ENCODE assay signal across 8 cellular contexts in genomic region chr5:132813599-132814440, GRCh38. TPM values are rescaled to one million over a fixed set of nuclear protein-coding genes. Genes with fewer than 3 reads are reported as not detected.
DNase-seq lines count a peak whose midpoint lies in the region; ATAC-seq and TF ChIP-seq lines count a peak whose summit lies in the region.

No MANE protein-coding gene starts in this region.

- DNase-seq in NCI-H2029 (lab: John Stamatoyannopoulos, UW) (peak; percentile 9), NCI-H2029 treated with DMSO at 0.1 percent for 48 hours (lab: John Stamatoyannopoulos, UW) (no peak), SK-N-SH (peak; percentile 86), endodermal cell (peak; percentile 83), NCI-H128 (lab: John Stamatoyannopoulos, UW; ENCODE audit: unreplicated experiment) (no peak), HFFc6 (no peak)
- DNase-seq in naive thymus-derived CD4-positive, alpha-beta T cell, result peak in 5 of 9 donors; percentile 28 to 49 (median 43)

- H3K27me3 ChIP-seq in SK-N-SH (ENCODE audit: insufficient read depth) (no peaks in the 10 kb centered on the region), endodermal cell (ENCODE audit: control insufficient read depth, insufficient read depth, low read length, poor library complexity, severe bottlenecking) (peaks cover 74% of the 10 kb centered on the region)
- peaks cover 4 to 12% of the 10 kb centered on the region in 2 donors for H3K27me3 ChIP-seq in naive thymus-derived CD4-positive, alpha-beta T cell (ENCODE audit: control insufficient read depth in 2 of 2, insufficient read depth in 2 of 2, low read length in 2 of 2)

- peaks cover 0 to 2% of the 10 kb centered on the region in 2 experiments; a peak in 2 of 4 replicates for H3K4me1 ChIP-seq in SK-N-SH (ENCODE audit: control insufficient read depth in 1 of 2, insufficient read depth in 2 of 2, low read depth in 1 of 2, low read length in 1 of 2)
- no peaks in the 10 kb centered on the region for H3K4me1 ChIP-seq in endodermal cell (ENCODE audit: control insufficient read depth, insufficient read depth, low read length)
- H3K4me1 ChIP-seq in naive thymus-derived CD4-positive, alpha-beta T cell (ENCODE audit: control insufficient read depth in 2 of 2, insufficient read depth in 2 of 2, low read length in 2 of 2), result no peaks in the 10 kb centered on the region

- no peaks in the 10 kb centered on the region for H3K36me3 ChIP-seq in SK-N-SH (replicated peaks in 1 of 2; ENCODE audit: control insufficient read depth in 1 of 2, insufficient read depth in 2 of 2, low read length in 1 of 2)
- no peaks in the 10 kb centered on the region for H3K36me3 ChIP-seq in endodermal cell (ENCODE audit: control insufficient read depth, insufficient read depth, low read length)
- no peaks in the 10 kb centered on the region for H3K36me3 ChIP-seq in naive thymus-derived CD4-positive, alpha-beta T cell (ENCODE audit: control insufficient read depth in 2 of 3, insufficient read depth in 3 of 3, low read length in 3 of 3)

- H4K20me1 ChIP-seq in SK-N-SH (ENCODE audit: insufficient read depth), result no peaks in the 10 kb centered on the region

- 0 out of 2 replicates have a peak overlapping the region, but pooled peaks have one; percentile 59 for H2AFZ ChIP-seq in SK-N-SH (ENCODE audit: low read depth)

- POLR2A ChIA-PET in SK-N-SH (lab: Yijun Ruan, JAX), result no interaction called here
- POLR2A ChIA-PET in naive thymus-derived CD4-positive, alpha-beta T cell (lab: Charles Lee), result interaction anchor here (1.0 to 1.4 kb wide), 3 partner anchors 11 to 257 kb away, joined by 3 to 6 read pairs (median 3); partner anchors contain the start of gene RAD50

- CTCF ChIA-PET in SK-N-SH (lab: Yijun Ruan, JAX), result interaction anchor here (0.6 to 3.0 kb wide), 11 partner anchors 11 to 427 kb away, joined by 3 to 28 read pairs (median 4); partner anchors contain the start of gene SHROOM1
- CTCF ChIA-PET in naive thymus-derived CD4-positive, alpha-beta T cell (lab: Charles Lee), result interaction anchor here (0.8 kb wide), 1 partner anchor 110 kb away, joined by 4 read pairs; no protein-coding TSS in a partner anchor

- no peaks in the 10 kb centered on the region for H3K36me3 Mint-ChIP-seq in endodermal cell (ENCODE audit: low read depth)
- peaks cover 0 to 4% (median 0%) of the 10 kb centered on the region in 5 donors for H3K36me3 Mint-ChIP-seq in naive thymus-derived CD4-positive, alpha-beta T cell
- no peaks in the 10 kb centered on the region for H3K36me3 Mint-ChIP-seq in HFFc6 (ENCODE audit: low read depth)

- H3K27me3 Mint-ChIP-seq in endodermal cell (ENCODE audit: insufficient read depth) (peaks cover 81% of the 10 kb centered on the region), HFFc6 (ENCODE audit: insufficient read depth) (peaks cover 31% of the 10 kb centered on the region)
- H3K27me3 Mint-ChIP-seq in naive thymus-derived CD4-positive, alpha-beta T cell, result peaks cover 41 to 63% (median 42%) of the 10 kb centered on the region in 5 donors

- no peak for TF ChIP-seq CTCF in SK-N-SH (IDR thresholded peaks at IDR 0.05)
- peak; percentile 20 for TF ChIP-seq CTCF in endodermal cell (conservative IDR thresholded peaks at IDR 0.05)
- no peak for TF ChIP-seq CTCF in HFFc6 (IDR thresholded peaks at IDR 0.05)

- H3K9me3 ChIP-seq in SK-N-SH (no peaks in the 10 kb centered on the region), endodermal cell (ENCODE audit: control insufficient read depth, low read length) (no peaks in the 10 kb centered on the region)
- H3K9me3 ChIP-seq in naive thymus-derived CD4-positive, alpha-beta T cell (ENCODE audit: control insufficient read depth in 2 of 3, low read length in 3 of 3), result no peaks in the 10 kb centered on the region

- peaks cover 20% of the 10 kb centered on the region for H3F3A ChIP-seq in SK-N-SH (replicated peaks; ENCODE audit: insufficient read depth)

- intact Hi-C loops in naive thymus-derived CD4-positive, alpha-beta T cell (cut with micrococcal nuclease), result loop anchor here (1.0 to 10.0 kb wide), 3 partner anchors 16 to 539 kb away; partner anchors contain the start of genes SEPTIN8 (in 1 of the 2) and SHROOM1 (in 1 of the 2)

- H3K9me3 Mint-ChIP-seq in endodermal cell (peaks cover 5% of the 10 kb centered on the region), HFFc6 (no peaks in the 10 kb centered on the region)
- H3K9me3 Mint-ChIP-seq in naive thymus-derived CD4-positive, alpha-beta T cell, result peaks cover 0 to 3% (median 0%) of the 10 kb centered on the region in 11 donors

- 56% methylated on average over 11 of the region's 99 CpGs for WGBS in SK-N-SH (ENCODE audit: low lambda C conversion rate)
- WGBS in endodermal cell (ENCODE audit: insufficient coverage in 1 of 2, insufficient read length in 1 of 2), 2 experiments, result 5 to 6% methylated on average over 30 to 99 of the region's 99 CpGs

- no peaks in the 10 kb centered on the region for H3K79me2 ChIP-seq in SK-N-SH (ENCODE audit: insufficient read depth)

- peak overlapping the region; percentile 69; the same call in 1 of the 2 replicates for H3K4me2 ChIP-seq in SK-N-SH

- H3K27ac Mint-ChIP-seq in endodermal cell (no peak overlapping the region), HFFc6 (no peak overlapping the region)
- no peak overlapping the region for H3K27ac Mint-ChIP-seq in naive thymus-derived CD4-positive, alpha-beta T cell

- H3K4me1 Mint-ChIP-seq in endodermal cell (no peaks in the 10 kb centered on the region), HFFc6 (ENCODE audit: low read depth) (peaks cover 16% of the 10 kb centered on the region)
- peaks cover 10 to 14% (median 11%) of the 10 kb centered on the region in 7 donors for H3K4me1 Mint-ChIP-seq in naive thymus-derived CD4-positive, alpha-beta T cell

- no peak overlapping the region for H3K9ac ChIP-seq in SK-N-SH
- no peak overlapping the region for H3K9ac ChIP-seq in endodermal cell (ENCODE audit: extremely low read depth, low read length, poor library complexity, severe bottlenecking)

- H3K4me3 ChIP-seq in SK-N-SH (ENCODE audit: low read depth in 2 of 2, low read length in 1 of 2), result peak overlapping the region; percentile 59 to 61; a peak in 3 of 4 replicates
- no peak overlapping the region for H3K4me3 ChIP-seq in endodermal cell (ENCODE audit: low read length)
- H3K4me3 ChIP-seq in naive thymus-derived CD4-positive, alpha-beta T cell (ENCODE audit: low read length), result no peak overlapping the region

- H3K4me3 Mint-ChIP-seq in endodermal cell, result no peak overlapping the region
- peak overlapping the region in 3 of 10 donors; percentile 41 to 83 (median 61) for H3K4me3 Mint-ChIP-seq in naive thymus-derived CD4-positive, alpha-beta T cell
- no peak overlapping the region for H3K4me3 Mint-ChIP-seq in HFFc6

- TF ChIP-seq EP300 in SK-N-SH (IDR thresholded peaks at IDR 0.05; ENCODE audit: borderline replicate concordance in 1 of 2, low read depth in 1 of 2, low read length in 1 of 2), result no peak

- H3K27ac ChIP-seq in SK-N-SH (ENCODE audit: low read depth in 2 of 2, low read length in 1 of 2), result no peak overlapping the region
- no peak overlapping the region for H3K27ac ChIP-seq in endodermal cell (ENCODE audit: low read depth, low read length)
- no peak overlapping the region for H3K27ac ChIP-seq in naive thymus-derived CD4-positive, alpha-beta T cell (ENCODE audit: low read depth, low read length)

- H3K9me2 ChIP-seq in SK-N-SH, result no peaks in the 10 kb centered on the region

- no peak for TF ChIP-seq RAD21 in SK-N-SH (IDR thresholded peaks at IDR 0.05; ENCODE audit: low read length)

- peak; percentile 63 for ATAC-seq in naive thymus-derived CD4-positive, alpha-beta T cell
- no peak for ATAC-seq in GM21619 (IDR thresholded peaks at IDR 0.05; ENCODE audit: unreplicated experiment)

RNA-seq across cellular contexts. Expression of gene SOWAHA, which starts 0.7 kb away (rescaled TPM):
- 0.23 and 0.30 TPM in 2 replicates for polyA plus RNA-seq in SK-N-SH (2012; rRNA removed)
- polyA plus RNA-seq in SK-N-SH (2012; cell fraction: cytosol; rRNA removed), result 0.22 and 0.25 TPM in 2 replicates
- 0.11 and 0.14 TPM in 2 replicates for polyA plus RNA-seq in SK-N-SH (2012; cell fraction: nucleus; rRNA removed)
- under 1 TPM in 1 of 2 donors, not detected in 1; 0.13 TPM for total RNA-seq in endodermal cell
- not detected for polyA plus RNA-seq in endodermal cell (2013, experiment 1 of 2)
- not detected for polyA plus RNA-seq in endodermal cell (2013, experiment 2 of 2)
- under 1 TPM in 1 of 5 experiments, not detected in 4; 0.15 TPM for total RNA-seq in naive thymus-derived CD4-positive, alpha-beta T cell
- not detected for polyA plus RNA-seq in naive thymus-derived CD4-positive, alpha-beta T cell
- not detected for total RNA-seq in HFFc6 (2021; fragmentation: NEBNext Ultra II Directional; extraction: Animal tissue kit (Norgen Biotek cat#: 25700))

RNA-seq across cellular contexts. Expression of gene SHROOM1, which starts 16.6 kb away (rescaled TPM):
- polyA plus RNA-seq in SK-N-SH (2012; rRNA removed), result 3.8 and 4.8 TPM in 2 replicates
- polyA plus RNA-seq in SK-N-SH (2012; cell fraction: cytosol; rRNA removed), result 1.5 and 2.9 TPM in 2 replicates
- 11.3 and 13.4 TPM in 2 replicates for polyA plus RNA-seq in SK-N-SH (2012; cell fraction: nucleus; rRNA removed)
- total RNA-seq in endodermal cell, result 10 to 100 TPM in 1 of 2 donors, 1 to 10 TPM in 1; 6.6 to 14.4 TPM
- 2.1 TPM for polyA plus RNA-seq in endodermal cell (2013, experiment 1 of 2)
- 0.91 TPM for polyA plus RNA-seq in endodermal cell (2013, experiment 2 of 2)
- 1 to 10 TPM in 3 of 5 experiments, under 1 TPM in 1, not detected in 1; 0.11 to 8.9 (median 3.7) TPM for total RNA-seq in naive thymus-derived CD4-positive, alpha-beta T cell
- not detected for polyA plus RNA-seq in naive thymus-derived CD4-positive, alpha-beta T cell
- 10 to 100 TPM in 1 of 6 experiments, 1 to 10 TPM in 5; 7.8 to 12.2 (median 8.6) TPM for total RNA-seq in HFFc6 (2021; fragmentation: NEBNext Ultra II Directional; extraction: Animal tissue kit (Norgen Biotek cat#: 25700))

RNA-seq across cellular contexts. Expression of gene SEPTIN8, which starts 36.8 kb away (rescaled TPM):
- polyA plus RNA-seq in SK-N-SH (2012; rRNA removed), result 54.9 and 57.6 TPM in 2 replicates
- polyA plus RNA-seq in SK-N-SH (2012; cell fraction: cytosol; rRNA removed), result 39.8 and 45.4 TPM in 2 replicates
- 106 and 142 TPM in 2 replicates for polyA plus RNA-seq in SK-N-SH (2012; cell fraction: nucleus; rRNA removed)
- 10 to 100 TPM; 49.0 to 56.7 TPM for total RNA-seq in endodermal cell
- polyA plus RNA-seq in endodermal cell (2013, experiment 1 of 2), result 44.7 TPM
- 40.8 TPM for polyA plus RNA-seq in endodermal cell (2013, experiment 2 of 2)
- 10 to 100 TPM in 1 of 5 experiments, 1 to 10 TPM in 4; 2.7 to 42.1 (median 5.2) TPM for total RNA-seq in naive thymus-derived CD4-positive, alpha-beta T cell
- polyA plus RNA-seq in naive thymus-derived CD4-positive, alpha-beta T cell, result under 1 TPM; 0.64 to 0.84 TPM
- 10 to 100 TPM; 53.9 to 67.1 (median 59.2) TPM for total RNA-seq in HFFc6 (2021; fragmentation: NEBNext Ultra II Directional; extraction: Animal tissue kit (Norgen Biotek cat#: 25700))

RNA-seq across cellular contexts. Expression of gene GDF9, which starts 52.4 kb away (rescaled TPM):
- 0.82 and 1.2 TPM in 2 replicates for polyA plus RNA-seq in SK-N-SH (2012; rRNA removed)
- polyA plus RNA-seq in SK-N-SH (2012; cell fraction: cytosol; rRNA removed), result 0.53 and 0.59 TPM in 2 replicates
- polyA plus RNA-seq in SK-N-SH (2012; cell fraction: nucleus; rRNA removed), result 1.2 and 1.8 TPM in 2 replicates
- total RNA-seq in endodermal cell, result under 1 TPM; 0.26 to 0.33 TPM
- polyA plus RNA-seq in endodermal cell (2013, experiment 1 of 2), result 0.57 TPM
- polyA plus RNA-seq in endodermal cell (2013, experiment 2 of 2), result 0.33 TPM
- 1 to 10 TPM in 4 of 5 experiments, under 1 TPM in 1; 0.48 to 2.0 (median 1.6) TPM for total RNA-seq in naive thymus-derived CD4-positive, alpha-beta T cell
- polyA plus RNA-seq in naive thymus-derived CD4-positive, alpha-beta T cell, result under 1 TPM; 0.43 to 0.53 TPM
- under 1 TPM in 3 of 6 experiments, not detected in 3; 0.09 to 0.14 (median 0.12) TPM for total RNA-seq in HFFc6 (2021; fragmentation: NEBNext Ultra II Directional; extraction: Animal tissue kit (Norgen Biotek cat#: 25700))

RNA-seq across cellular contexts. Expression of gene UQCRQ, which starts 52.6 kb away (rescaled TPM):
- 510 and 694 TPM in 2 replicates for polyA plus RNA-seq in SK-N-SH (2012; rRNA removed)
- 502 and 579 TPM in 2 replicates for polyA plus RNA-seq in SK-N-SH (2012; cell fraction: cytosol; rRNA removed)
- polyA plus RNA-seq in SK-N-SH (2012; cell fraction: nucleus; rRNA removed), result 235 and 349 TPM in 2 replicates
- 100 to 1,000 TPM; 261 to 286 TPM for total RNA-seq in endodermal cell
- 271 TPM for polyA plus RNA-seq in endodermal cell (2013, experiment 1 of 2)
- 294 TPM for polyA plus RNA-seq in endodermal cell (2013, experiment 2 of 2)
- 100 to 1,000 TPM; 101 to 338 (median 110) TPM for total RNA-seq in naive thymus-derived CD4-positive, alpha-beta T cell
- polyA plus RNA-seq in naive thymus-derived CD4-positive, alpha-beta T cell, result 100 to 1,000 TPM; 556 to 584 TPM
- 100 to 1,000 TPM; 501 to 678 (median 615) TPM for total RNA-seq in HFFc6 (2021; fragmentation: NEBNext Ultra II Directional; extraction: Animal tissue kit (Norgen Biotek cat#: 25700))

Comparison
In these comparisons a context has a peak if more than half of its experiments do, and no peak if none do; other contexts are left out.
1. DNase-seq: peak in NCI-H2029 (single experiment), SK-N-SH (single experiment), endodermal cell (single experiment) and naive thymus-derived CD4-positive, alpha-beta T cell (5 of 9); none in NCI-H2029 treated with DMSO at 0.1 percent for 48 hours (single experiment), NCI-H128 (single experiment) and HFFc6 (single experiment).
2. H3K4me3 ChIP-seq: peak in SK-N-SH (2 of 2); none in endodermal cell (single experiment) and naive thymus-derived CD4-positive, alpha-beta T cell (single experiment).